ENCODE assay signal across 14 cellular contexts in genomic region chr11:29251738-29252137, GRCh38.
DNase-seq lines count a peak whose midpoint lies in the region; ATAC-seq, FAIRE-seq and TF ChIP-seq lines count a peak whose summit lies in the region.
"Had no signal": no experiment of that assay in that cellular context is flagged by ENCODE, and none has a peak within 500 bp of the region (broad histone marks: within the 10 kb centered on the region; RNA-seq: fewer than 3 reads in every experiment).

No MANE protein-coding gene starts in this region.

- TF ChIP-seq POLR2A in adrenal gland (IDR thresholded peaks at IDR 0.05) (no peak), H54 (IDR thresholded peaks at IDR 0.05; ENCODE audit: low read depth, low read length) (no peak)

- H3K27ac ChIP-seq in adrenal gland: no peak overlapping the region
- H3K27ac ChIP-seq: body of pancreas, epithelial cell of prostate had no signal

- no peaks in the 10 kb centered on the region for H3K36me3 ChIP-seq in adrenal gland (replicated peaks in 1 of 2)

- H3K4me1 ChIP-seq in adrenal gland (replicated peaks in 1 of 2): no peaks in the 10 kb centered on the region
- H3K4me1 ChIP-seq: body of pancreas had no signal

- DNase-seq in NOMO-1 (lab: John Stamatoyannopoulos, UW; ENCODE audit: unreplicated experiment in 2 of 2) (peak; percentile 5 to 66), adrenal gland (no peak), H54 (ENCODE audit: insufficient read length, low spot score) (no peak), dedifferentiated amniotic fluid mesenchymal stem cell (ENCODE audit: extremely low spot score) (no peak)
- DNase-seq in activated CD8-positive, alpha-beta memory T cell treated with anti-CD3 and anti-CD28 coated beads, Interleukin-2, amount 50 U/mL, for 4 hours: no peak
- DNase-seq: activated T-cell treated with anti-CD3 and anti-CD28 coated beads, Interleukin-2, amount 50 U/mL, for 24 hours; body of pancreas; mesenchymal stem cell; NCI-H1930; substantia nigra had no signal

- TF ChIP-seq CTCF in adrenal gland (IDR thresholded peaks at IDR 0.05): no peak

- H3K4me3 ChIP-seq in adrenal gland: no peak overlapping the region
- H3K4me3 ChIP-seq: body of pancreas had no signal

- H3K9me3 ChIP-seq in adrenal gland (replicated peaks in 1 of 3): no peaks in the 10 kb centered on the region
- H3K9me3 ChIP-seq: body of pancreas had no signal

- 63 to 71% (median 65%) methylated on average over 4 of the region's 4 CpGs for WGBS in adrenal gland, 4 donors

- no peak for FAIRE-seq in H54 (lab: Jason Lieb, UNC)

- intact Hi-C loops in adrenal gland (cut with DNase I): no loop called here

- no peaks in the 10 kb centered on the region for H3K27me3 ChIP-seq in adrenal gland
- H3K27me3 ChIP-seq: body of pancreas had no signal

- peak; percentile 78 for ATAC-seq in GM18517 (IDR thresholded peaks at IDR 0.05; ENCODE audit: unreplicated experiment)
- peak; percentile 82 for ATAC-seq in GM21515 (IDR thresholded peaks at IDR 0.05; ENCODE audit: unreplicated experiment)
- peak; percentile 60 for ATAC-seq in HG03139 (IDR thresholded peaks at IDR 0.05; ENCODE audit: unreplicated experiment)
- ATAC-seq: body of pancreas had no signal

Comparison
In these comparisons a context has a peak if more than half of its experiments do, and no peak if none do; other contexts are left out.
1. DNase-seq: peak in NOMO-1 (2 of 2); none in adrenal gland (0 of 7), H54 (single experiment), activated CD8-positive, alpha-beta memory T cell treated with anti-CD3 and anti-CD28 coated beads, Interleukin-2, amount 50 U/mL, for 4 hours (single experiment) and dedifferentiated amniotic fluid mesenchymal stem cell (single experiment).
2. Peak in every context shown above with its lines, with median percentiles within 50 percentile points of each other: ATAC-seq.